In the genomic region with DNA sequence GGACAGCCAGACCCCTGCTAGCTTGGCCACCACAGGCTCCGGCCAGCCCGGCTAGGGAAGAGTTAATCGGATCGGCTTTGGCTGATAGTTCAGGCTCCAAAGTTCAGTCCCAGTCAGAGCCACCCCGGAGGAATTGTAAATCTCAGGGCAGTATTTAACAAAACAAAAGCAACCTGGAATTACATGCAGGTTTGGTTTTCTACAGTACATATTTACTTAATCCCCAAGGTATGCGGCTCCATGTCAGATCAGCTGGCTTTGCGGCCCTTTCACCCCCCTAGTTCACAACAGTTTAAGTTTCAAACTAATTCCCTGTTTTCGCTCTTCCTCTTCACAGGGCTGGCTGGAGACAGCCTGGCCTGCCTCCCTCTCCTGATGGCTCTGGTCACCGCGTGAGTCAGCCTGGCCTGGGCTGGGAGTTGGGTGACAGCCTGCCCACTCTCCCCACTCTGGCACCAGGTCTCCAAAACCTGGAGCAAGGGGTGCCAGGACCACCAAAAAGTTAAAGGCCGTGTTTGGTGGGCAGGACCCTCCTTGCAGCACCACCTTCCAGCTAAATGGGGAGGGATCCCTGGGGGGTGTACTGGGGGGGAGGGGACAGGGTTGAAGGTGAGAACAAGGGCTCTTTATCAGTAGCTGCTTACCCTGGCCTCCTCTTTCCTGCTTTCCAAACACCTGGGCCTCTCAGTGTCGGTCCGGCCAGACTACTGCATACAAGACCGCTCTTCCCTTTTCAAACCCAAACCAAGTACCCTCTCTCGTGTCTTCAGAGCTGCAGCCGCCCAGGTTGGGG, we compare ENCODE assay signal across 1 cellular context.
TF ChIP-seq lines count a peak whose summit lies in the region.

No MANE protein-coding gene starts in this region.

TF ChIP-seq in SK-N-SH, 30 proteins besides CTCF, POLR2A, EP300 and RAD21 (continued from another document):
- TF ChIP-seq MEF2A (IDR thresholded peaks at IDR 0.05; ENCODE audit: borderline replicate concordance, low read depth): no peak
- 0 out of 2 replicates have a peak, but pooled peaks have one; percentile 8 for TF ChIP-seq TAF1 (IDR thresholded peaks at IDR 0.05; ENCODE audit: borderline replicate concordance, low read depth, low read length)
- TF ChIP-seq, protein P1, sequence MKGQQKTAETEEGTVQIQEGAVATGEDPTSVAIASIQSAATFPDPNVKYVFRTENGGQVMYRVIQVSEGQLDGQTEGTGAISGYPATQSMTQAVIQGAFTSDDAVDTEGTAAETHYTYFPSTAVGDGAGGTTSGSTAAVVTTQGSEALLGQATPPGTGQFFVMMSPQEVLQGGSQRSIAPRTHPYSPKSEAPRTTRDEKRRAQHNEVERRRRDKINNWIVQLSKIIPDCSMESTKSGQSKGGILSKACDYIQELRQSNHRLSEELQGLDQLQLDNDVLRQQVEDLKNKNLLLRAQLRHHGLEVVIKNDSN (IDR thresholded peaks at IDR 0.05; ENCODE audit: borderline replicate concordance, low read depth): no peak
- no peak for TF ChIP-seq NRF1 (IDR thresholded peaks at IDR 0.05; ENCODE audit: low read depth, low read length)
- 0 out of 2 replicates have a peak, but pooled peaks have one; percentile 43 for TF ChIP-seq FOXM1 (IDR thresholded peaks at IDR 0.05; ENCODE audit: low read depth)
- TF ChIP-seq GABPA (IDR thresholded peaks at IDR 0.05; ENCODE audit: low read depth): no peak
- no peak for TF ChIP-seq EZH2phosphoT487 (IDR thresholded peaks at IDR 0.05; ENCODE audit: borderline replicate concordance, low read depth)
- TF ChIP-seq, protein P2, sequence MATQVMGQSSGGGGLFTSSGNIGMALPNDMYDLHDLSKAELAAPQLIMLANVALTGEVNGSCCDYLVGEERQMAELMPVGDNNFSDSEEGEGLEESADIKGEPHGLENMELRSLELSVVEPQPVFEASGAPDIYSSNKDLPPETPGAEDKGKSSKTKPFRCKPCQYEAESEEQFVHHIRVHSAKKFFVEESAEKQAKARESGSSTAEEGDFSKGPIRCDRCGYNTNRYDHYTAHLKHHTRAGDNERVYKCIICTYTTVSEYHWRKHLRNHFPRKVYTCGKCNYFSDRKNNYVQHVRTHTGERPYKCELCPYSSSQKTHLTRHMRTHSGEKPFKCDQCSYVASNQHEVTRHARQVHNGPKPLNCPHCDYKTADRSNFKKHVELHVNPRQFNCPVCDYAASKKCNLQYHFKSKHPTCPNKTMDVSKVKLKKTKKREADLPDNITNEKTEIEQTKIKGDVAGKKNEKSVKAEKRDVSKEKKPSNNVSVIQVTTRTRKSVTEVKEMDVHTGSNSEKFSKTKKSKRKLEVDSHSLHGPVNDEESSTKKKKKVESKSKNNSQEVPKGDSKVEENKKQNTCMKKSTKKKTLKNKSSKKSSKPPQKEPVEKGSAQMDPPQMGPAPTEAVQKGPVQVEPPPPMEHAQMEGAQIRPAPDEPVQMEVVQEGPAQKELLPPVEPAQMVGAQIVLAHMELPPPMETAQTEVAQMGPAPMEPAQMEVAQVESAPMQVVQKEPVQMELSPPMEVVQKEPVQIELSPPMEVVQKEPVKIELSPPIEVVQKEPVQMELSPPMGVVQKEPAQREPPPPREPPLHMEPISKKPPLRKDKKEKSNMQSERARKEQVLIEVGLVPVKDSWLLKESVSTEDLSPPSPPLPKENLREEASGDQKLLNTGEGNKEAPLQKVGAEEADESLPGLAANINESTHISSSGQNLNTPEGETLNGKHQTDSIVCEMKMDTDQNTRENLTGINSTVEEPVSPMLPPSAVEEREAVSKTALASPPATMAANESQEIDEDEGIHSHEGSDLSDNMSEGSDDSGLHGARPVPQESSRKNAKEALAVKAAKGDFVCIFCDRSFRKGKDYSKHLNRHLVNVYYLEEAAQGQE (IDR thresholded peaks at IDR 0.05; ENCODE audit: low read depth, low read length): no peak
- TF ChIP-seq SIN3A (IDR thresholded peaks at IDR 0.05; ENCODE audit: borderline replicate concordance, low read depth, low read length): no peak
- peak; percentile 73 for TF ChIP-seq RXRA (IDR thresholded peaks at IDR 0.05; ENCODE audit: borderline replicate concordance, low read depth)
- TF ChIP-seq, protein P3, sequence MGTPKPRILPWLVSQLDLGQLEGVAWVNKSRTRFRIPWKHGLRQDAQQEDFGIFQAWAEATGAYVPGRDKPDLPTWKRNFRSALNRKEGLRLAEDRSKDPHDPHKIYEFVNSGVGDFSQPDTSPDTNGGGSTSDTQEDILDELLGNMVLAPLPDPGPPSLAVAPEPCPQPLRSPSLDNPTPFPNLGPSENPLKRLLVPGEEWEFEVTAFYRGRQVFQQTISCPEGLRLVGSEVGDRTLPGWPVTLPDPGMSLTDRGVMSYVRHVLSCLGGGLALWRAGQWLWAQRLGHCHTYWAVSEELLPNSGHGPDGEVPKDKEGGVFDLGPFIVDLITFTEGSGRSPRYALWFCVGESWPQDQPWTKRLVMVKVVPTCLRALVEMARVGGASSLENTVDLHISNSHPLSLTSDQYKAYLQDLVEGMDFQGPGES (IDR thresholded peaks at IDR 0.05; ENCODE audit: low read depth, low read length): no peak
- no peak for TF ChIP-seq FOXJ3 (CRISPR knock-in tag; IDR thresholded peaks at IDR 0.05)
- TF ChIP-seq YY1 (IDR thresholded peaks at IDR 0.05; ENCODE audit: low read depth): no peak
- TF ChIP-seq, protein P4, sequence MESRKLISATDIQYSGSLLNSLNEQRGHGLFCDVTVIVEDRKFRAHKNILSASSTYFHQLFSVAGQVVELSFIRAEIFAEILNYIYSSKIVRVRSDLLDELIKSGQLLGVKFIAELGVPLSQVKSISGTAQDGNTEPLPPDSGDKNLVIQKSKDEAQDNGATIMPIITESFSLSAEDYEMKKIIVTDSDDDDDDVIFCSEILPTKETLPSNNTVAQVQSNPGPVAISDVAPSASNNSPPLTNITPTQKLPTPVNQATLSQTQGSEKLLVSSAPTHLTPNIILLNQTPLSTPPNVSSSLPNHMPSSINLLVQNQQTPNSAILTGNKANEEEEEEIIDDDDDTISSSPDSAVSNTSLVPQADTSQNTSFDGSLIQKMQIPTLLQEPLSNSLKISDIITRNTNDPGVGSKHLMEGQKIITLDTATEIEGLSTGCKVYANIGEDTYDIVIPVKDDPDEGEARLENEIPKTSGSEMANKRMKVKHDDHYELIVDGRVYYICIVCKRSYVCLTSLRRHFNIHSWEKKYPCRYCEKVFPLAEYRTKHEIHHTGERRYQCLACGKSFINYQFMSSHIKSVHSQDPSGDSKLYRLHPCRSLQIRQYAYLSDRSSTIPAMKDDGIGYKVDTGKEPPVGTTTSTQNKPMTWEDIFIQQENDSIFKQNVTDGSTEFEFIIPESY (IDR thresholded peaks at IDR 0.05; ENCODE audit: borderline replicate concordance, low read depth): 0 out of 2 replicates have a peak, but pooled peaks have one; percentile 26
- TF ChIP-seq SMC3 (IDR thresholded peaks at IDR 0.05; ENCODE audit: low read depth, low read length): no peak
